23 cellular contexts compared by ENCODE assay signal in genomic region chr2:34099377-34099776, GRCh38.
A peak's percentile ranks its signal among the peaks of the same experiment; 100 is the strongest.
DNase-seq lines count a peak whose midpoint lies in the region.
"Had no signal": no experiment of that assay in that cellular context is flagged by ENCODE, and none has a peak within 500 bp of the region (broad histone marks: within the 10 kb centered on the region; RNA-seq: fewer than 3 reads in every experiment).

No MANE protein-coding gene starts in this region.

- no peak overlapping the region for H2AFZ ChIP-seq in neuronal stem cell (ENCODE audit: low read length)

- H4K5ac ChIP-seq in mesendoderm (ENCODE audit: low read length), result no peak overlapping the region

- no peak overlapping the region for H3K14ac ChIP-seq in neuronal stem cell (ENCODE audit: low read length)

- H3K56ac ChIP-seq in mesendoderm (ENCODE audit: low read length), result no peak overlapping the region

- H3K36me3 ChIP-seq in mesendoderm (ENCODE audit: control insufficient read depth, insufficient read depth, low read length), result no peaks in the 10 kb centered on the region
- no peaks in the 10 kb centered on the region for H3K36me3 ChIP-seq in neuronal stem cell (replicated peaks in 1 of 2; ENCODE audit: control insufficient read depth in 2 of 2, insufficient read depth in 2 of 2, low read length in 2 of 2)
- H3K36me3 ChIP-seq: BLaER1 treated with 17β-estradiol and CSF1 and Interleukin-3, amounts not matched to agents 10 nM and 100 nM had no signal

- H3K79me2 ChIP-seq in mesendoderm (ENCODE audit: control insufficient read depth, insufficient read depth, low read length), result no peaks in the 10 kb centered on the region

- no peak overlapping the region for H4K8ac ChIP-seq in mesendoderm (ENCODE audit: low read depth, low read length)
- no peak overlapping the region for H4K8ac ChIP-seq in neuronal stem cell (ENCODE audit: low read depth, low read length)

- H4K91ac ChIP-seq in neuronal stem cell (ENCODE audit: low read depth, low read length, poor library complexity), result no peak overlapping the region

- H3K27ac ChIP-seq in mesendoderm (ENCODE audit: low read depth, low read length), result no peak overlapping the region
- H3K27ac ChIP-seq in neuronal stem cell (replicated peaks; ENCODE audit: low read length), result no peak overlapping the region
- H3K27ac ChIP-seq: BLaER1 treated with 17β-estradiol and CSF1 and Interleukin-3, amounts not matched to agents 10 nM and 100 nM; C4-2B had no signal

- H3K27me3 ChIP-seq in mesendoderm (ENCODE audit: insufficient read depth, low read length, poor library complexity) (no peaks in the 10 kb centered on the region), neuronal stem cell (ENCODE audit: control insufficient read depth in 3 of 3, insufficient read depth in 3 of 3, low read depth in 1 of 3, low read length in 3 of 3) (no peaks in the 10 kb centered on the region)
- H3K27me3 ChIP-seq: BLaER1 treated with 17β-estradiol and CSF1 and Interleukin-3, amounts not matched to agents 10 nM and 100 nM had no signal

- H3K18ac ChIP-seq in mesendoderm (ENCODE audit: low read length), result no peak overlapping the region
- H3K18ac ChIP-seq in neuronal stem cell (ENCODE audit: low read length), result no peak overlapping the region

- no CpG with 5 or more reads among the region's 2 CpGs for WGBS in mesendoderm (ENCODE audit: extremely low coverage, insufficient coverage, low lambda C conversion rate)
- no CpG with 5 or more reads among the region's 2 CpGs for WGBS in neuronal stem cell (ENCODE audit: extremely low coverage in 2 of 2, insufficient read length in 2 of 2, insufficient replicate concordance in 1 of 2), 2 donors

- no peak overlapping the region for H3K23ac ChIP-seq in mesendoderm (ENCODE audit: low read length)
- H3K23ac ChIP-seq in neuronal stem cell (ENCODE audit: low read depth, low read length, poor library complexity), result no peak overlapping the region

- no peak overlapping the region for H2BK15ac ChIP-seq in mesendoderm (replicated peaks; ENCODE audit: low read depth)
- no peak overlapping the region for H2BK15ac ChIP-seq in neuronal stem cell (ENCODE audit: low read length)

- no peak overlapping the region for H2BK5ac ChIP-seq in mesendoderm (ENCODE audit: low read length)
- no peak overlapping the region for H2BK5ac ChIP-seq in neuronal stem cell (ENCODE audit: low read length)

- H3K4me2 ChIP-seq in mesendoderm (ENCODE audit: low read length) (no peak overlapping the region), neuronal stem cell (ENCODE audit: insufficient read depth, low read length, poor library complexity, severe bottlenecking) (no peak overlapping the region)

- DNase-seq in NCI-H82 treated with DMSO at 0.1 percent for 48 hours (lab: John Stamatoyannopoulos, UW; ENCODE audit: unreplicated experiment) (peak; percentile 83), ecto neural progenitor cell (ENCODE audit: low spot score) (peak; percentile 46), mesendoderm (peak; percentile 3), neuronal stem cell (ENCODE audit: low spot score) (peak; percentile 42), T-helper 9 cell (no peak), AG20443 (ENCODE audit: low spot score) (no peak), DMS153 (lab: John Stamatoyannopoulos, UW) (no peak)
- DNase-seq in activated CD4-positive, alpha-beta T cell treated with anti-CD3 and anti-CD28 coated beads for 48 hours, result no peak
- DNase-seq: 8988T; ACHN; AML-193; Caco-2; Calu3; CD4-positive, alpha-beta T cell; CD8-positive, alpha-beta T cell; DMS53; DMS79; DND-41; EL; GDM1 had no signal

- H3K4me3 ChIP-seq in mesendoderm (ENCODE audit: low read length), result no peak overlapping the region
- H3K4me3 ChIP-seq in neuronal stem cell (ENCODE audit: low read length in 2 of 2), result no peak overlapping the region
- H3K4me3 ChIP-seq: BLaER1 treated with 17β-estradiol and CSF1 and Interleukin-3, amounts not matched to agents 10 nM and 100 nM; GM12878 had no signal

- H3K9ac ChIP-seq in mesendoderm (ENCODE audit: low read length), result no peak overlapping the region
- no peak overlapping the region for H3K9ac ChIP-seq in neuronal stem cell (ENCODE audit: low read depth, low read length, poor library complexity)
- H3K9ac ChIP-seq: BLaER1 treated with 17β-estradiol and CSF1 and Interleukin-3, amounts not matched to agents 10 nM and 100 nM had no signal

- H3K4ac ChIP-seq in mesendoderm (ENCODE audit: low read depth, low read length) (no peak overlapping the region), neuronal stem cell (ENCODE audit: low read length) (no peak overlapping the region)

- H3K9me3 ChIP-seq in neuronal stem cell (replicated peaks in 1 of 2; ENCODE audit: control insufficient read depth in 2 of 2, insufficient read depth in 1 of 2, low read depth in 1 of 2, low read length in 2 of 2), result no peaks in the 10 kb centered on the region
- H3K9me3 ChIP-seq: BLaER1 treated with 17β-estradiol and CSF1 and Interleukin-3, amounts not matched to agents 10 nM and 100 nM; Caco-2 had no signal

- H3K4me1 ChIP-seq in mesendoderm (ENCODE audit: control insufficient read depth, low read depth, low read length), result no peaks in the 10 kb centered on the region
- peaks cover 0 to 11% of the 10 kb centered on the region in 2 donors for H3K4me1 ChIP-seq in neuronal stem cell (ENCODE audit: control insufficient read depth in 2 of 2, insufficient read depth in 1 of 2, low read depth in 1 of 2, low read length in 2 of 2)
- H3K4me1 ChIP-seq: Caco-2 had no signal

- H2BK120ac ChIP-seq in mesendoderm (ENCODE audit: low read depth, low read length) (no peak overlapping the region), neuronal stem cell (ENCODE audit: low read depth, low read length) (no peak overlapping the region)

- H2AK5ac ChIP-seq in mesendoderm (ENCODE audit: low read length), result no peak overlapping the region
- H2AK5ac ChIP-seq in neuronal stem cell (ENCODE audit: low read depth, low read length), result no peak overlapping the region

- no peak overlapping the region for H2BK12ac ChIP-seq in neuronal stem cell (ENCODE audit: low read length)

- H3K79me1 ChIP-seq in mesendoderm (ENCODE audit: low read length) (no peaks in the 10 kb centered on the region), neuronal stem cell (ENCODE audit: low read depth, low read length) (no peaks in the 10 kb centered on the region)

Comparison
In these comparisons a context has a peak if more than half of its experiments do, and no peak if none do; other contexts are left out.
1. DNase-seq: peak in NCI-H82 treated with DMSO at 0.1 percent for 48 hours (single experiment), ecto neural progenitor cell (single experiment), mesendoderm (single experiment) and neuronal stem cell (single experiment); none in T-helper 9 cell (single experiment), AG20443 (single experiment), activated CD4-positive, alpha-beta T cell treated with anti-CD3 and anti-CD28 coated beads for 48 hours (single experiment) and DMS153 (single experiment).